ENCODE assay signal across 8 cellular contexts in the genomic region with DNA sequence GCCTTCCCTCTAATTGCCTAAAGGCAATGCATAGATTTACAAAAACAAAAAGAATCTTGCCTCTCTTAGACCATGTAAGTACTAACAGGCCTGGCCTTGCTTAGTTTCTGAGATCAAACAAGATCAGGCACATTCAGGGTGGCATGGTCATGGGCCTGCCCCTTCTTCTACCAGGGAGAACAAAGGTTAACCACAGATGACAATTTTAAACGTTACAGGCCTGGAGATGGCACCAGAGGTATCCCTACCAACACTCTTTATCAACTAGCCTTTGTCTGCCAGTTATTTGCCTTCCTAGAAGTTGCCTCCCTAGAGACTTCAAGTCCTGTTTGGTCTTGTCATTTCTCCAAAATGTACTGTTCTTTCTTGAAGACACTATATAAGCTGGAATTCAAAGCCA.
DNase-seq lines count a peak whose midpoint lies in the region; ATAC-seq, FAIRE-seq and TF ChIP-seq lines count a peak whose summit lies in the region.

No MANE protein-coding gene starts in this region.

- H3K9me3 ChIP-seq in HepG2 (ENCODE audit: low read length), result no peaks in the 10 kb centered on the region
- no peaks in the 10 kb centered on the region for H3K9me3 ChIP-seq in colonic mucosa

- no TSS peak for BruUV-seq in HepG2 (replicated peaks; lab: Mats Ljungman, UMichigan)

- WGBS in HepG2 (ENCODE audit: low lambda C conversion rate), result 0% methylated on average over 1 of the region's 1 CpG

- in situ Hi-C loops in HepG2 (cut with HindIII; ENCODE audit: extremely low pct_ligation_motif_present, low pct_unique_long_range_greater_than_20kb), result loop anchor here (10.0 kb wide), 1 partner anchor 451 kb away; no protein-coding TSS in a partner anchor

- H3K36me3 ChIP-seq in HepG2 (replicated peaks in 1 of 2; ENCODE audit: control insufficient read depth in 1 of 2, insufficient read depth in 2 of 2, low read length in 2 of 2), result no peaks in the 10 kb centered on the region
- no peaks in the 10 kb centered on the region for H3K36me3 ChIP-seq in colonic mucosa

- H3K9ac ChIP-seq in HepG2 (ENCODE audit: insufficient read depth, low read depth, low read length) (no peak overlapping the region), colonic mucosa (ENCODE audit: low read depth in 2 of 2, low read length in 2 of 2) (no peak overlapping the region)

- no peak for TF ChIP-seq EP300 in HepG2 (IDR thresholded peaks at IDR 0.05; ENCODE audit: low read depth in 2 of 2, low read length in 2 of 2)
- TF ChIP-seq EP300 in HepG2 (CRISPR knock-in tag; IDR thresholded peaks at IDR 0.05; ENCODE audit: borderline replicate concordance), result no peak

- POLR2A ChIA-PET in HepG2 (lab: Yijun Ruan, JAX), result no interaction called here

- no peaks in the 10 kb centered on the region for H4K20me1 ChIP-seq in HepG2 (ENCODE audit: insufficient read depth, low read length)

- no peak for TF ChIP-seq RAD21 in HepG2 (CRISPR knock-in tag; IDR thresholded peaks at IDR 0.05)

- no peak overlapping the region for H3K4me2 ChIP-seq in HepG2 (ENCODE audit: low read depth, low read length)

- intact Hi-C loops in HepG2 (cut with micrococcal nuclease; ENCODE audit: unreplicated experiment) (loop anchor here (1.0 to 5.0 kb wide), 4 partner anchors 207 to 462 kb away; partner anchors contain the start of genes DOCK4 and ZNF277), colonic mucosa (cut with DNase I) (no loop called here), posterior vena cava (cut with DNase I) (no loop called here)

- CTCF ChIA-PET in HepG2 (lab: Yijun Ruan, JAX; ENCODE audit: low intra/inter-chr PET ratio, low total read pairs), result interaction anchor here (1.2 kb wide), 1 partner anchor 458 kb away, joined by 3 read pairs; no protein-coding TSS in a partner anchor

- FAIRE-seq in HepG2 (lab: Jason Lieb, UNC) (peak; percentile 56), GM12891 (lab: Jason Lieb, UNC) (no peak)

- TF ChIP-seq CTCF in HepG2 (CRISPR knock-in tag; IDR thresholded peaks at IDR 0.05) (peak; percentile 73), colonic mucosa (IDR thresholded peaks at IDR 0.05) (no peak)

- peak; percentile 98 for ATAC-seq in HepG2
- ATAC-seq in GM21737 (IDR thresholded peaks at IDR 0.05; ENCODE audit: unreplicated experiment), result no peak

- H3K4me3 ChIP-seq in HepG2 (replicated peaks in 1 of 3; ENCODE audit: insufficient read depth in 1 of 3, low read depth in 2 of 3, low read length in 3 of 3) (no peak overlapping the region), colonic mucosa (no peak overlapping the region)

- TF ChIP-seq POLR2A in HepG2 (IDR thresholded peaks at IDR 0.05; ENCODE audit: insufficient read depth in 1 of 2, low read depth in 2 of 2, low read length in 2 of 2), result no peak
- TF ChIP-seq POLR2A in GM12891 (IDR thresholded peaks at IDR 0.05; ENCODE audit: low read depth, low read length), result no peak

- H3K79me2 ChIP-seq in HepG2 (ENCODE audit: insufficient read depth, low read length), result no peaks in the 10 kb centered on the region

- H3K4me1 ChIP-seq in HepG2 (ENCODE audit: insufficient read depth, low read length), result peaks cover 16% of the 10 kb centered on the region
- no peaks in the 10 kb centered on the region for H3K4me1 ChIP-seq in colonic mucosa

- H3K27ac ChIP-seq in HepG2 (ENCODE audit: extremely low read length, insufficient read depth, low read length), result no peak overlapping the region
- H3K27ac ChIP-seq in colonic mucosa, result no peak overlapping the region

- no peaks in the 10 kb centered on the region for H3K27me3 ChIP-seq in HepG2 (ENCODE audit: control insufficient read depth in 1 of 2, insufficient read depth in 2 of 2, low read length in 2 of 2)
- no peaks in the 10 kb centered on the region for H3K27me3 ChIP-seq in colonic mucosa

- DNase-seq in EL (peak; percentile 13), HT-29 (ENCODE audit: low spot score) (peak; percentile 43), SW480 (ENCODE audit: low spot score) (peak; percentile 79), HepG2 (ENCODE audit: low spot score) (peak; percentile 77), colonic mucosa (no peak), GM12891 (ENCODE audit: insufficient read length, low spot score) (no peak), posterior vena cava (ENCODE audit: low spot score) (no peak)

- no peak overlapping the region for H2AFZ ChIP-seq in HepG2 (ENCODE audit: low read length)

TF ChIP-seq in HepG2, 621 proteins besides CTCF, POLR2A, EP300 and RAD21 (continues in another document):
- TF ChIP-seq HIVEP1 (CRISPR knock-in tag; IDR thresholded peaks at IDR 0.05) (no peak), GATAD2A (CRISPR knock-in tag; IDR thresholded peaks at IDR 0.05) (0 out of 2 replicates have a peak, but pooled peaks have one; percentile 24), HNRNPL (IDR thresholded peaks at IDR 0.05; ENCODE audit: low read depth, low read length) (peak; percentile 60; the same call in 1 of the 2 replicates), NR2F6 (IDR thresholded peaks at IDR 0.05) (no peak), NR2F6 (CRISPR knock-in tag; IDR thresholded peaks at IDR 0.05) (peak; percentile 22; the same call in 1 of the 2 replicates), SOX5 (CRISPR knock-in tag; IDR thresholded peaks at IDR 0.05; ENCODE audit: borderline replicate concordance) (peak; percentile 28; the same call in 1 of the 2 replicates), E2F2 (CRISPR knock-in tag; IDR thresholded peaks at IDR 0.05; ENCODE audit: borderline replicate concordance) (no peak), SMC3 (IDR thresholded peaks at IDR 0.05; ENCODE audit: low read length) (peak; percentile 43; the same call in 1 of the 2 replicates), NFIB (CRISPR knock-in tag; IDR thresholded peaks at IDR 0.05; ENCODE audit: borderline replicate concordance) (no peak)
- TF ChIP-seq, protein P1, sequence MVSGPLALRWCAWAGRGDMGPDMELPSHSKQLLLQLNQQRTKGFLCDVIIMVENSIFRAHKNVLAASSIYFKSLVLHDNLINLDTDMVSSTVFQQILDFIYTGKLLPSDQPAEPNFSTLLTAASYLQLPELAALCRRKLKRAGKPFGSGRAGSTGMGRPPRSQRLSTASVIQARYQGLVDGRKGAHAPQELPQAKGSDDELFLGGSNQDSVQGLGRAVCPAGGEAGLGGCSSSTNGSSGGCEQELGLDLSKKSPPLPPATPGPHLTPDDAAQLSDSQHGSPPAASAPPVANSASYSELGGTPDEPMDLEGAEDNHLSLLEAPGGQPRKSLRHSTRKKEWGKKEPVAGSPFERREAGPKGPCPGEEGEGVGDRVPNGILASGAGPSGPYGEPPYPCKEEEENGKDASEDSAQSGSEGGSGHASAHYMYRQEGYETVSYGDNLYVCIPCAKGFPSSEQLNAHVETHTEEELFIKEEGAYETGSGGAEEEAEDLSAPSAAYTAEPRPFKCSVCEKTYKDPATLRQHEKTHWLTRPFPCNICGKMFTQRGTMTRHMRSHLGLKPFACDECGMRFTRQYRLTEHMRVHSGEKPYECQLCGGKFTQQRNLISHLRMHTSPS (CRISPR knock-in tag; IDR thresholded peaks at IDR 0.05; ENCODE audit: low read depth), result peak; percentile 62; the same call in 1 of the 2 replicates

TF ChIP-seq in GM12891, 5 proteins besides CTCF, POLR2A, EP300 and RAD21:
- TF ChIP-seq TAF1 (IDR thresholded peaks at IDR 0.05; ENCODE audit: low read depth, low read length) (no peak), PAX5 (IDR thresholded peaks at IDR 0.05; ENCODE audit: insufficient read depth, low read length, severe bottlenecking) (no peak), POLR2AphosphoS5 (IDR thresholded peaks at IDR 0.05; ENCODE audit: low read depth, low read length) (no peak), POU2F2 (IDR thresholded peaks at IDR 0.05; ENCODE audit: low read depth, low read length) (no peak), SPI1 (IDR thresholded peaks at IDR 0.05; ENCODE audit: low read depth, low read length) (no peak)

Comparison
In these comparisons a context has a peak if more than half of its experiments do, and no peak if none do; other contexts are left out.
1. DNase-seq: peak in EL (single experiment), HT-29 (single experiment), SW480 (single experiment) and HepG2 (single experiment); none in colonic mucosa (single experiment), GM12891 (single experiment) and posterior vena cava (single experiment).